In the genomic region with DNA sequence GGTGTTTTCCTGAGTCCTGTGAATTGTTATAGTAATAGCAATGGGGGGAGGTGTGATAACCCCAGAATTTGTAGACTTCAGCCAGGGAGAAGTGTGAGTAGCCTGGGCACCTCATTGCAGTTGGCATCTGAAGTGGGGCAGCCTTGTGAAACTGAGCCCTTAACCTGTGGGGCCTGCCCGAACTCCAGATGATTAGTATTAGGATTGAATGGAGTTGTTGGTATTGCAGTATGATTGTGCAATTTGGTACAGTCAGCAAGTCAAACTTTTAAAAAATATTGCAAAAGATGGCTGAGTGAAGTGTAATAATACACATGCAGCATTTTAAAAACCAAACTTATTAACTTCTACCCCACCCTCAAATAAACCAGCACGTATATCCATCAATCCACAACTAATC, we compare ENCODE assay signal across 11 cellular contexts. TPM values are rescaled to one million over a fixed set of nuclear protein-coding genes. Genes with fewer than 3 reads are reported as not detected.
DNase-seq lines count a peak whose midpoint lies in the region; ATAC-seq, FAIRE-seq and TF ChIP-seq lines count a peak whose summit lies in the region.
"Had no signal": no experiment of that assay in that cellular context is flagged by ENCODE, and none has a peak within 500 bp of the region (broad histone marks: within the 10 kb centered on the region; RNA-seq: fewer than 3 reads in every experiment).

No MANE protein-coding gene starts in this region.

- H3K9me3 ChIP-seq in HCT116 (ENCODE audit: control insufficient read depth in 1 of 2, insufficient read depth in 1 of 2, low read depth in 1 of 2, low read length in 2 of 2) (0 out of 4 replicates have a peak, but pooled peaks cover 0 to 2% of the 10 kb centered on the region in 2 experiments), K562 (replicated peaks; ENCODE audit: control insufficient read depth, insufficient read depth, low read depth, low read length) (peaks cover 5% of the 10 kb centered on the region; the same call in 1 of the 2 replicates), keratinocyte (ENCODE audit: control insufficient read depth, low read depth, low read length) (no peaks in the 10 kb centered on the region), testis (no peaks in the 10 kb centered on the region)

- TF ChIP-seq POLR2A in HCT116 (IDR thresholded peaks at IDR 0.05; ENCODE audit: borderline replicate concordance, extremely low read depth, insufficient read depth, insufficient read length): no peak
- TF ChIP-seq POLR2A in K562 (conservative IDR thresholded peaks at IDR 0.05): no peak
- TF ChIP-seq POLR2A in testis (IDR thresholded peaks at IDR 0.05): no peak

- ATAC-seq in HCT116: no peak
- ATAC-seq in K562: peak; percentile 13

- RAD21 ChIA-PET in HCT116 (lab: Charles Lee; ENCODE audit: low non-redundant PET in 1 of 2, low total read pairs in 2 of 2, uncharacterized antibody in 2 of 2, unreplicated experiment in 2 of 2): no interaction called here

- DNase-seq in HCT116 (ENCODE audit: low read depth, low spot score): no peak
- DNase-seq in K562 (ENCODE audit: extremely low read depth in 1 of 4, low spot score in 3 of 4): no peak
- no peak for DNase-seq in keratinocyte (ENCODE audit: low read depth, low spot score)
- no peak for DNase-seq in putamen (ENCODE audit: low spot score)
- DNase-seq in testis: no peak
- DNase-seq in HUDEP-2 (lab: John Stamatoyannopoulos, UW; ENCODE audit: unreplicated experiment in 76 of 76): no peak
- no peak for DNase-seq in OCI-M2 (lab: John Stamatoyannopoulos, UW; ENCODE audit: unreplicated experiment)
- DNase-seq: activated T-cell treated with anti-CD3 and anti-CD28 coated beads, Interleukin-2, amount 50 U/mL, for 48 hours; dorsolateral prefrontal cortex had no signal

- H3K27me3 ChIP-seq in ACC112 (ENCODE audit: insufficient read depth, low read length) (no peaks in the 10 kb centered on the region), HCT116 (ENCODE audit: insufficient read depth, low read length) (no peaks in the 10 kb centered on the region), K562 (ENCODE audit: control insufficient read depth in 2 of 2, insufficient read depth in 2 of 2, low read length in 2 of 2) (no peaks in the 10 kb centered on the region), keratinocyte (ENCODE audit: control insufficient read depth, extremely low read depth, insufficient read depth, low read length) (no peaks in the 10 kb centered on the region), testis (no peaks in the 10 kb centered on the region)
- H3K27me3 ChIP-seq: dorsolateral prefrontal cortex had no signal

- peaks cover 97% of the 10 kb centered on the region for H3K79me2 ChIP-seq in ACC112 (ENCODE audit: control insufficient read depth, insufficient read depth, low read length, unreplicated experiment)
- peaks cover 100% of the 10 kb centered on the region for H3K79me2 ChIP-seq in HCT116 (ENCODE audit: insufficient read depth, low read length)
- H3K79me2 ChIP-seq in K562 (ENCODE audit: control insufficient read depth, insufficient read depth, low read length): peaks cover 100% of the 10 kb centered on the region
- H3K79me2 ChIP-seq in keratinocyte (ENCODE audit: control insufficient read depth, insufficient read depth, low read length): peaks cover 97% of the 10 kb centered on the region

- no peaks in the 10 kb centered on the region for H3K9me2 ChIP-seq in HCT116 (ENCODE audit: insufficient read depth)

- TF ChIP-seq RAD21 in HCT116 (IDR thresholded peaks at IDR 0.05; ENCODE audit: low read depth): no peak
- no peak for TF ChIP-seq RAD21 in K562 (CRISPR knock-in tag; conservative IDR thresholded peaks at IDR 0.05 in 1 of 2, IDR thresholded peaks at IDR 0.05 in 1 of 2)

- CTCF ChIA-PET in HCT116 (lab: Charles Lee) (no interaction called here), K562 (lab: Yijun Ruan, JAX; ENCODE audit: low intra/inter-chr PET ratio) (no interaction called here)

- no peak overlapping the region for H3K9ac ChIP-seq in HCT116 (ENCODE audit: low read length)
- no peak overlapping the region for H3K9ac ChIP-seq in K562 (ENCODE audit: insufficient read depth in 1 of 2, low read depth in 2 of 2, low read length in 2 of 2)
- H3K9ac ChIP-seq in keratinocyte (ENCODE audit: control insufficient read depth, extremely low read depth, insufficient read depth, low read length): no peak overlapping the region

- in situ Hi-C loops in K562 (cut with MboI): no loop called here

- H3K36me3 ChIP-seq in ACC112 (ENCODE audit: insufficient read depth, low read length) (peaks cover 7% of the 10 kb centered on the region), HCT116 (ENCODE audit: control insufficient read depth in 1 of 2, insufficient read depth in 2 of 2, low read length in 2 of 2) (peaks cover 0 to 7% of the 10 kb centered on the region in 2 experiments; a peak in 1 of 4 replicates), K562 (ENCODE audit: control insufficient read depth, insufficient read depth, low read length) (peaks cover 17% of the 10 kb centered on the region), keratinocyte (ENCODE audit: control insufficient read depth in 2 of 2, extremely low read depth in 1 of 2, insufficient read depth in 2 of 2, low read length in 2 of 2) (no peaks in the 10 kb centered on the region), testis (ENCODE audit: low read depth, missing control alignments) (no peaks in the 10 kb centered on the region)

- H2AFZ ChIP-seq in ACC112 (ENCODE audit: low read length, unreplicated experiment) (no peak overlapping the region), HCT116 (ENCODE audit: low read depth, low read length, poor library complexity, severe bottlenecking) (no peak overlapping the region), K562 (ENCODE audit: low read depth, low read length) (no peak overlapping the region), keratinocyte (ENCODE audit: control insufficient read depth, low read length) (no peak overlapping the region)

- H3K27ac ChIP-seq in ACC112 (ENCODE audit: low read depth, low read length) (peak overlapping the region; percentile 73), HCT116 (ENCODE audit: low read depth, low read length) (no peak overlapping the region), K562 (ENCODE audit: extremely low read depth, low read depth, low read length) (no peak overlapping the region), keratinocyte (ENCODE audit: control insufficient read depth, insufficient read depth, low read length) (peak overlapping the region; percentile 77), testis (no peak overlapping the region)
- H3K27ac ChIP-seq: C4-2B, dorsolateral prefrontal cortex had no signal

- 0 out of 2 replicates have a peak overlapping the region, but pooled peaks have one; percentile 16 for H3K4me3 ChIP-seq in ACC112 (ENCODE audit: low read depth, low read length)
- H3K4me3 ChIP-seq in HCT116 (replicated peaks in 1 of 2; ENCODE audit: low read depth in 1 of 2, low read length in 2 of 2): no peak overlapping the region
- H3K4me3 ChIP-seq in K562: no peak overlapping the region
- H3K4me3 ChIP-seq in keratinocyte (ENCODE audit: control insufficient read depth in 2 of 3, extremely low read depth in 1 of 3, insufficient read depth in 2 of 3, low read depth in 1 of 3, low read length in 3 of 3): no peak overlapping the region
- no peak overlapping the region for H3K4me3 ChIP-seq in testis
- H3K4me3 ChIP-seq: dorsolateral prefrontal cortex had no signal

- dilution Hi-C loops in keratinocyte (cut with MboI; ENCODE audit: extremely low pct_ligation_motif_present, low sequenced_read_pairs): no loop called here

- TF ChIP-seq EP300 in K562 (IDR thresholded peaks at IDR 0.05; ENCODE audit: low read length): no peak

- H3K9me1 ChIP-seq in K562 (ENCODE audit: control insufficient read depth, insufficient read depth, low read length) (no peaks in the 10 kb centered on the region), keratinocyte (ENCODE audit: control insufficient read depth, extremely low read depth, insufficient read depth, low read length) (no peaks in the 10 kb centered on the region)

- intact Hi-C loops in HCT116 (cut with micrococcal nuclease): no loop called here
- intact Hi-C loops in K562 (cut with micrococcal nuclease): no loop called here
- intact Hi-C loops in testis (cut with DNase I; ENCODE audit: low total_unique reads): no loop called here

- H4K20me1 ChIP-seq in HCT116 (ENCODE audit: insufficient read depth) (peaks cover 46% of the 10 kb centered on the region), K562 (replicated peaks; ENCODE audit: control insufficient read depth, insufficient read depth, low read length) (peaks cover 15% of the 10 kb centered on the region), keratinocyte (ENCODE audit: control insufficient read depth, extremely low read depth, insufficient read depth, low read length) (peaks cover 6% of the 10 kb centered on the region)

- FAIRE-seq in K562 (lab: Jason Lieb, UNC): no peak
- FAIRE-seq in keratinocyte (lab: Jason Lieb, UNC): no peak

- peaks cover 41% of the 10 kb centered on the region for H3K4me1 ChIP-seq in ACC112 (ENCODE audit: control insufficient read depth, insufficient read depth, low read length, unreplicated experiment)
- no peaks in the 10 kb centered on the region for H3K4me1 ChIP-seq in HCT116 (ENCODE audit: control insufficient read depth in 1 of 2, insufficient read depth in 2 of 2, low read length in 2 of 2)
- no peaks in the 10 kb centered on the region; a peak in 1 of 5 replicates for H3K4me1 ChIP-seq in K562 (replicated peaks in 1 of 2; ENCODE audit: control insufficient read depth in 2 of 2, insufficient read depth in 2 of 2, low read length in 2 of 2)
- peaks cover 21% of the 10 kb centered on the region for H3K4me1 ChIP-seq in keratinocyte (ENCODE audit: control insufficient read depth, extremely low read depth, insufficient read depth, low read length)
- H3K4me1 ChIP-seq in testis: no peaks in the 10 kb centered on the region

- H3K4me2 ChIP-seq in HCT116 (ENCODE audit: low read length): no peak overlapping the region
- no peak overlapping the region for H3K4me2 ChIP-seq in K562 (ENCODE audit: insufficient read depth, low read length)
- H3K4me2 ChIP-seq in keratinocyte (ENCODE audit: control insufficient read depth, extremely low read depth, insufficient read depth, low read depth, low read length): peak overlapping the region; percentile 18

- POLR2A ChIA-PET in HCT116 (lab: Charles Lee): no interaction called here
- POLR2A ChIA-PET in K562 (lab: Yijun Ruan, JAX): no interaction called here

- WGBS in K562 (ENCODE audit: insufficient coverage, low coverage, missing lambda C conversion rate): 70% methylated on average over 2 of the region's 2 CpGs
- 76 to 87% methylated on average over 2 of the region's 2 CpGs for WGBS in testis, 2 donors

- BruUV-seq in HCT116 (replicated peaks; lab: Mats Ljungman, UMichigan): no TSS peak
- no TSS peak for BruUV-seq in K562 (replicated peaks; lab: Mats Ljungman, UMichigan)

- TF ChIP-seq CTCF in HCT116 (IDR thresholded peaks at IDR 0.05 in 2 of 3, conservative IDR thresholded peaks at IDR 0.05 in 1 of 3; ENCODE audit: borderline replicate concordance in 1 of 3, insufficient read depth in 1 of 3, low read depth in 2 of 3, low read length in 2 of 3): no peak
- no peak for TF ChIP-seq CTCF in K562 (IDR thresholded peaks at IDR 0.05 in 2 of 3, conservative IDR thresholded peaks at IDR 0.05 in 1 of 3; ENCODE audit: insufficient read depth in 2 of 3, low read depth in 1 of 3, low read length in 3 of 3)
- no peak for TF ChIP-seq CTCF in keratinocyte (optimal IDR thresholded peaks at IDR 0.05 in 1 of 3, IDR thresholded peaks at IDR 0.05 in 1 of 3, conservative IDR thresholded peaks at IDR 0.05 in 1 of 3; ENCODE audit: extremely low read depth in 1 of 3, insufficient read depth in 2 of 3, low read length in 3 of 3)
- TF ChIP-seq CTCF in testis (IDR thresholded peaks at IDR 0.05): no peak

RNA-seq across cellular contexts. Expression of a gene that starts 9.3 kb away (rescaled TPM):
- total RNA-seq in HCT116 (2021; ENCODE audit: unreplicated experiment): 64.3 TPM
- 24.9 and 29.9 TPM in 2 replicates for polyA plus RNA-seq in HCT116 (2012)
- 115 and 326 TPM in 2 replicates for total RNA-seq in K562 (2011; cell fraction: chromatin; rRNA removed; ENCODE audit: low replicate concordance)
- 62.0 and 78.6 TPM in 2 replicates for total RNA-seq in K562 (2011; cell fraction: nucleolus; rRNA removed)
- 144 and 212 TPM in 2 replicates for total RNA-seq in K562 (2011; cell fraction: nucleoplasm; rRNA removed)
- 29.9 and 41.8 TPM in 2 replicates for total RNA-seq in K562 (2014; rRNA removed)
- 39.3 and 47.4 TPM in 2 replicates for total RNA-seq in K562 (2014; rRNA removed; fragmentation: Illumina TruSeq; extraction: Trizol)
- total RNA-seq in K562 (2015; rRNA removed; fragmentation: Illumina TruSeq; extraction: Trizol): 32.8 and 33.9 TPM in 2 replicates
- 67.6 and 80.7 TPM in 2 replicates for total RNA-seq in K562 (2021)
- polyA plus RNA-seq in K562 (2011; rRNA removed): 16.1 and 17.0 TPM in 2 replicates
- 11.1 and 15.9 TPM in 2 replicates for polyA plus RNA-seq in K562 (2011; cell fraction: cytosol; rRNA removed)
- polyA plus RNA-seq in K562 (2011; cell fraction: nucleus; rRNA removed): 97.0 and 123 TPM in 2 replicates
- polyA plus RNA-seq in K562 (2012): 23.0 and 24.9 TPM in 2 replicates
- 23.0 and 28.7 TPM in 2 replicates for polyA plus RNA-seq in K562 (2014; fragmentation: Illumina TruSeq; extraction: Trizol)
- 1 to 10 TPM; 4.4 to 4.7 TPM for polyA plus RNA-seq in K562 (2014; fragmentation: Nextera tagmentation; extraction: Ambion mirVana)
- polyA plus RNA-seq in K562 (2014; rRNA removed): 27.3 and 31.7 TPM in 2 replicates
- 84.2 and 91.2 TPM in 2 replicates for polyA minus RNA-seq in K562 (2011; rRNA and poly(A)+ RNA removed)
- 23.9 and 28.3 TPM in 2 replicates for polyA minus RNA-seq in K562 (2011; cell fraction: cytosol; rRNA and poly(A)+ RNA removed)
- 74.0 and 74.6 TPM in 2 replicates for polyA minus RNA-seq in K562 (2011; cell fraction: nucleus; rRNA and poly(A)+ RNA removed)
- 6.1 to 8.9 TPM (median 6.8 TPM) in 3 replicates for polyA plus RNA-seq in keratinocyte
- polyA plus RNA-seq in keratinocyte (2011; ENCODE audit: low read depth): 76.2 TPM
- 4.9 and 5.5 TPM in 2 replicates for polyA plus RNA-seq in keratinocyte (2011; cell fraction: cytosol; rRNA removed)
- polyA plus RNA-seq in keratinocyte (2011; cell fraction: nucleus; rRNA removed): 36.1 and 36.2 TPM in 2 replicates
- 12.6 and 13.8 TPM in 2 replicates for polyA plus RNA-seq in keratinocyte (2012; ENCODE audit: low replicate concordance)
- 8.1 to 21.3 TPM (median 13.2 TPM) in 3 replicates for polyA minus RNA-seq in keratinocyte
- polyA minus RNA-seq in keratinocyte (2011; cell fraction: cytosol; rRNA and poly(A)+ RNA removed): 9.6 TPM
- polyA minus RNA-seq in keratinocyte (2011; cell fraction: nucleus; rRNA and poly(A)+ RNA removed): 30.2 and 39.2 TPM in 2 replicates
- total RNA-seq in testis: 100 to 1,000 TPM in 1 of 2 donors, 10 to 100 TPM in 1; 93.4 to 104 TPM
- polyA plus RNA-seq in testis (ENCODE audit: insufficient read depth, low read depth, low replicate concordance): 27.3 TPM

Comparison
In these comparisons a context has a peak if more than half of its experiments do, and no peak if none do; other contexts are left out.
1. H3K27ac ChIP-seq: peak in ACC112 (single experiment) and keratinocyte (single experiment); none in HCT116 (single experiment), K562 (single experiment) and testis (0 of 2).